In genomic region chr1:244952940-244953339, GRCh38 we compare ENCODE assay signal across 9 cellular contexts.
DNase-seq lines count a peak whose midpoint lies in the region; ATAC-seq and TF ChIP-seq lines count a peak whose summit lies in the region.
"Had no signal": no experiment of that assay in that cellular context is flagged by ENCODE, and none has a peak within 500 bp of the region (broad histone marks: within the 10 kb centered on the region; RNA-seq: fewer than 3 reads in every experiment).

No MANE protein-coding gene starts in this region.

- no TSS peak for BruUV-seq in Caco-2 (replicated peaks; lab: Mats Ljungman, UMichigan)

- H3K4me1 ChIP-seq in Caco-2 = peaks cover 21% of the 10 kb centered on the region
- no peaks in the 10 kb centered on the region for H3K4me1 ChIP-seq in aorta (ENCODE audit: control insufficient read depth in 1 of 2, insufficient read depth in 2 of 2, low read length in 2 of 2)

- H3K36me3 Mint-ChIP-seq in Caco-2 (ENCODE audit: insufficient read depth, unreplicated experiment) = no peaks in the 10 kb centered on the region

- H3K9me3 ChIP-seq in Caco-2 (no peaks in the 10 kb centered on the region), aorta (ENCODE audit: control insufficient read depth, low read length) (no peaks in the 10 kb centered on the region)

- H3K4me3 Mint-ChIP-seq in Caco-2 (ENCODE audit: unreplicated experiment) = peak overlapping the region; percentile 34

- H3K27me3 ChIP-seq in Caco-2 (replicated peaks; ENCODE audit: control insufficient read depth, insufficient read depth, low read length) (no peaks in the 10 kb centered on the region), aorta (ENCODE audit: control insufficient read depth in 1 of 2, insufficient read depth in 2 of 2, low read length in 1 of 2) (no peaks in the 10 kb centered on the region)

- intact Hi-C loops in Caco-2 (cut with micrococcal nuclease; ENCODE audit: unreplicated experiment) (loop anchor here (1.0 kb wide), 2 partner anchors 11 to 17 kb away; no protein-coding TSS in a partner anchor), aorta (cut with DNase I) (no loop called here)

- TF ChIP-seq CTCF in Caco-2 (IDR thresholded peaks at IDR 0.05; ENCODE audit: insufficient read depth in 1 of 2, low read depth in 1 of 2, low read length in 1 of 2, severe bottlenecking in 1 of 2, unreplicated experiment in 1 of 2) = no peak

- H3K4me3 ChIP-seq in Caco-2 (ENCODE audit: low read depth, low read length) (no peak overlapping the region), aorta (ENCODE audit: low read length in 2 of 2) (no peak overlapping the region)

- H3K27ac ChIP-seq in aorta (ENCODE audit: low read depth in 1 of 2, low read length in 2 of 2) = no peak overlapping the region

- DNase-seq in Caco-2 = peak; percentile 78 to 84
- DNase-seq in RPMI8226 = peak; percentile 82
- DNase-seq in UCSD-AML1 (lab: John Stamatoyannopoulos, UW; ENCODE audit: unreplicated experiment) = no peak
- DNase-seq in 8988T = no peak
- DNase-seq in aorta = no peak
- DNase-seq in activated CD4-positive, CD25-positive, alpha-beta regulatory T cell (lab: John Stamatoyannopoulos, UW) = no peak
- DNase-seq: NCI-H69 had no signal

- H3K27ac Mint-ChIP-seq in Caco-2 (ENCODE audit: unreplicated experiment) = peak overlapping the region; percentile 55

- H3K27me3 Mint-ChIP-seq in Caco-2 (ENCODE audit: insufficient read depth, unreplicated experiment) = no peaks in the 10 kb centered on the region

- peaks cover 11% of the 10 kb centered on the region for H3K4me1 Mint-ChIP-seq in Caco-2 (ENCODE audit: low read depth, unreplicated experiment)

- WGBS in aorta, 2 donors = 74 to 80% methylated on average over 8 of the region's 8 CpGs

- H3K9me3 Mint-ChIP-seq in Caco-2 (ENCODE audit: unreplicated experiment) = no peaks in the 10 kb centered on the region

- ATAC-seq in GM19351 (IDR thresholded peaks at IDR 0.05; ENCODE audit: unreplicated experiment) (peak; percentile 44), HG03025 (IDR thresholded peaks at IDR 0.05; ENCODE audit: low FRiP score, unreplicated experiment) (peak; percentile 65), aorta (ENCODE audit: low FRiP score) (no peak)

- H3K36me3 ChIP-seq in Caco-2 (ENCODE audit: control insufficient read depth, insufficient read depth, low read length) (no peaks in the 10 kb centered on the region), aorta (ENCODE audit: control insufficient read depth in 1 of 2, insufficient read depth in 2 of 2, low read length in 1 of 2) (no peaks in the 10 kb centered on the region)

- CTCF ChIA-PET in Caco-2 (lab: Charles Lee) = interaction anchor here (0.6 to 1.0 kb wide), 4 partner anchors 12 to 90 kb away, joined by 3 to 4 read pairs (median 3); a partner anchor contains a TSS

- POLR2A ChIA-PET in Caco-2 (lab: Charles Lee) = interaction anchor here (0.7 to 1.3 kb wide), 4 partner anchors 11 to 502 kb away, joined by 4 to 16 read pairs (median 8); partner anchors contain the start of gene HNRNPU

Comparison
In these comparisons a context has a peak if more than half of its experiments do, and no peak if none do; other contexts are left out.
1. DNase-seq: peak in Caco-2 (2 of 2) and RPMI8226 (single experiment); none in UCSD-AML1 (single experiment), 8988T (single experiment), aorta (0 of 2) and activated CD4-positive, CD25-positive, alpha-beta regulatory T cell (0 of 4).